ENCODE assay signal across 30 cellular contexts in the genomic region with DNA sequence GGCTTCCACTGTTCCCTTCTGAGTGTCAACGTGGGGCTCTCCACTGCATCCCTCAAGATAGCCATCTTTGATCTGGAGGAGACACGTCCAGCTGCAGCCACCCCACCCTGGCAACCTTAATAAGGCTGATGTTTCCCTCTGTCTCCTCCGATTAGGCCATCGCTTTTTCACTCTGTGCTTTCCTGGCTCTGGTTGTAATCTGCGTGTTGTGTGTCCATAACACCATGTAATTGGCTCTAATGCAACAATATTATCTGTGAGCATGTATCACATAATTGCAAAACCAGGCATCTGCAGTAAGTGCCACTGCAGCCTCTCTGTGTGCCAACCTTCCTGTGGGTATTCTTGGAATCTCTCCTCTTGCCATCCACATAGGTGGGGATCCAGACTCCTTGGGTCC.
"Had no signal": no experiment of that assay in that cellular context is flagged by ENCODE, and none has a peak within 500 bp of the region (broad histone marks: within the 10 kb centered on the region; RNA-seq: fewer than 3 reads in every experiment).

No MANE protein-coding gene starts in this region.

- H3K4me3 ChIP-seq: adrenal gland, body of pancreas, cardiac muscle cell, esophagus muscularis mucosa, gastrocnemius medialis, heart left ventricle had no signal

- H3K4me1 ChIP-seq: adrenal gland, body of pancreas, esophagus muscularis mucosa, foreskin keratinocyte, gastrocnemius medialis had no signal

- H3K27me3 ChIP-seq: adrenal gland, body of pancreas, cardiac muscle cell, esophagus muscularis mucosa, foreskin keratinocyte, heart left ventricle had no signal

- H3K9me3 ChIP-seq: adrenal gland, body of pancreas, esophagus muscularis mucosa, gastrocnemius medialis, heart left ventricle had no signal

- H3K27ac ChIP-seq: adrenal gland, body of pancreas, cardiac muscle cell, esophagus muscularis mucosa, foreskin keratinocyte, gastrocnemius medialis, heart left ventricle had no signal

- H3K36me3 ChIP-seq: adrenal gland, cardiac muscle cell, esophagus muscularis mucosa, gastrocnemius medialis, heart left ventricle had no signal

- ATAC-seq: activated CD8-positive, alpha-beta memory T cell treated with anti-CD3 and anti-CD28 coated beads, Interleukin-2, amount 10 ng/mL, durations not matched to agents 7 days and 5 days; activated CD8-positive, alpha-beta T cell treated with anti-CD3 and anti-CD28 coated beads, Interleukin-2, amount 10 ng/mL, durations not matched to agents 7 days and 5 days; activated naive CD8-positive, alpha-beta T cell treated with anti-CD3 and anti-CD28 coated beads, Interleukin-2, amount 50 U/mL, for 24 hours; body of pancreas; effector memory CD8-positive, alpha-beta T cell; foreskin keratinocyte; gastrocnemius medialis had no signal

- FAIRE-seq: colon had no signal

- DNase-seq: activated CD4-positive, alpha-beta memory T cell treated with anti-CD3 and anti-CD28 coated beads for 36 hours; activated CD4-positive, alpha-beta T cell treated with anti-CD3 and anti-CD28 coated beads for 36 hours; activated CD4-positive, alpha-beta T cell treated with anti-CD3 and anti-CD28 coated beads, Interleukin-2, amount 10 ng/mL, durations not matched to agents 24 days and 14 days; activated CD4-positive, CD25-positive, alpha-beta regulatory T cell; activated CD4-positive, CD25-positive, alpha-beta regulatory T cell treated with anti-CD3 and anti-CD28 coated beads, Interleukin-2, amount 50 U/mL, for 72 hours; activated CD8-positive, alpha-beta memory T cell treated with anti-CD3 and anti-CD28 coated beads, Interleukin-2, amount 10 ng/mL, durations not matched to agents 7 days and 5 days; activated CD8-positive, alpha-beta memory T cell treated with anti-CD3 and anti-CD28 coated beads, Interleukin-2, amount 50 U/mL, for 4 hours; activated CD8-positive, alpha-beta T cell treated with anti-CD3 and anti-CD28 coated beads, Interleukin-2, amount 10 ng/mL, durations not matched to agents 7 days and 5 days; activated effector memory CD4-positive, alpha-beta T cell treated with anti-CD3 and anti-CD28 coated beads, Interleukin-2, amount 50 U/mL, for 16 hours; activated naive CD4-positive, alpha-beta T cell treated with anti-CD3 and anti-CD28 coated beads for 36 hours; activated naive CD8-positive, alpha-beta T cell treated with anti-CD3 and anti-CD28 coated beads for 36 hours; activated naive CD8-positive, alpha-beta T cell treated with anti-CD3 and anti-CD28 coated beads, Interleukin-2, amount 50 U/mL, for 24 hours; activated T-cell treated with anti-CD3 and anti-CD28 coated beads, Interleukin-2, amount 50 U/mL, for 1 hour; adrenal gland; amygdala; aorta; body of pancreas; cortex of kidney; dermis blood vessel endothelial cell; effector CD4-positive, alpha-beta T cell; effector memory CD8-positive, alpha-beta T cell; erythroblast; foreskin keratinocyte; gastrocnemius medialis; glutamatergic neuron; heart left ventricle; T-helper 2 cell had no signal
